ENCODE assay signal across 1 cellular context in the genomic region with DNA sequence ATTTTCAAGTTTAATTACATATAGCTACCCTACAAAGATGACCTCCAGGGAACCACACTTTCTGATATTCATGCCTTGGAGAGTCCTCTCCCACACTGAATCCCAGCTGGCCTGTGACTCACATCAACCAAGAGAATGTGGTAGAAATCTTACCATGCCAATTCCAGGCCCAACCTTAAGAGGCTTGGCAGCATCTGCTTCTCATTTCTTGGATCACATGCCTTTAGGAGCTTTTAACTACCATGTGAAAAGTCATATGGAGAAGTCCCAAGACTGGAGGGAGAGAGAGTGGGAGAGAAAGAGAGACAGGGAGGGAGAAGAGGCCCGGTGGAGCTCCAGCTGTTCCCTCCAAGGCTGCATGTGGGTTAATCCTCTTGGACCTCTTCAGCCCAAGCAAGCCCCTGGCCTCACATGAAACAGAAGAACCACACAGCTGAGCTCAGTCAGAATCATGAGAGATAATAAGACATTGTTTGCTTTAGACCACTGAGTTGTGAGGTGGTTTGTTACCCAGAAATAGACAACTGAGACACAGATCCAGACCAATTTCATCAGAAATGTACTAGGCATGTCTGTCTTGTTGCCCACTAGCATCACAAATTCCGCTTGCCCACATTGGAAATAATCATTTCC.
TF ChIP-seq lines count a peak whose summit lies in the region.

No MANE protein-coding gene starts in this region.

TF ChIP-seq in SK-N-SH treated with all-trans-retinoic acid at 6 μM for 48 hours, 23 proteins besides CTCF, POLR2A, EP300 and RAD21 (continued from another document):
- TF ChIP-seq, protein P1, sequence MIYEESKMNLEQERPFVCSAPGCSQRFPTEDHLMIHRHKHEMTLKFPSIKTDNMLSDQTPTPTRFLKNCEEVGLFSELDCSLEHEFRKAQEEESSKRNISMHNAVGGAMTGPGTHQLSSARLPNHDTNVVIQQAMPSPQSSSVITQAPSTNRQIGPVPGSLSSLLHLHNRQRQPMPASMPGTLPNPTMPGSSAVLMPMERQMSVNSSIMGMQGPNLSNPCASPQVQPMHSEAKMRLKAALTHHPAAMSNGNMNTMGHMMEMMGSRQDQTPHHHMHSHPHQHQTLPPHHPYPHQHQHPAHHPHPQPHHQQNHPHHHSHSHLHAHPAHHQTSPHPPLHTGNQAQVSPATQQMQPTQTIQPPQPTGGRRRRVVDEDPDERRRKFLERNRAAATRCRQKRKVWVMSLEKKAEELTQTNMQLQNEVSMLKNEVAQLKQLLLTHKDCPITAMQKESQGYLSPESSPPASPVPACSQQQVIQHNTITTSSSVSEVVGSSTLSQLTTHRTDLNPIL (CRISPR knock-in tag; IDR thresholded peaks at IDR 0.05; ENCODE audit: low read depth) = no peak
